In the genomic region with DNA sequence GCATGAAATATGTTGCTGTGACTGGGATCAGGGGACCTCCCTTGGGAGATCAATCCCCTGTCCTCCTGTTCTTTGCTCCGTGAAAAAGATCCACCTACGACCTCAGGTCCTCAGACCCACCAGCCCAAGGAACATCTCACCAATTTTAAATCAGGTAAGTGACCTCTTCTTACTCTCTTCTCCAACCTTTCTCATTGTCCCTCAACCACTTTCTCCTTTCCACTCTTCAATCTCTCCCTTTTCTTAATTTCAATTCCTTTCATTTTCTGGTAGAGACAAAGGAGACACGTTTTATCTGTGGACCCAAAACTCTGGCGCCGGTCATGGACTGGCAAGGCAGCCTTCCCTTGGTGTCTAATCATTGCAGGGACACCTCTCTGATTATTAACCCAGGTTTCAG, we compare ENCODE assay signal across 17 cellular contexts. TPM values are rescaled to one million over a fixed set of nuclear protein-coding genes. Genes with fewer than 3 reads are reported as not detected.
DNase-seq lines count a peak whose midpoint lies in the region; ATAC-seq and TF ChIP-seq lines count a peak whose summit lies in the region.
"Not testable (repeated sequence)": the region's sequence is repeated elsewhere in the genome, so short reads cannot be mapped to it uniquely, and the experiment has no call there.
"Had no signal": no experiment of that assay in that cellular context is flagged by ENCODE, and none has a peak within 500 bp of the region (broad histone marks: within the 10 kb centered on the region; RNA-seq: fewer than 3 reads in every experiment).

No MANE protein-coding gene starts in this region.

- not testable (repeated sequence) for H3K36me3 ChIP-seq in HEK293 (ENCODE audit: control insufficient read depth in 2 of 2, insufficient read depth in 1 of 2, low read length in 2 of 2); HUES6 (ENCODE audit: control insufficient read depth, insufficient read depth, low read length); neural progenitor cell

- H3K4me2 ChIP-seq in neural progenitor cell: not testable (repeated sequence)

- not testable (repeated sequence) for H3K36me3 Mint-ChIP-seq in activated T-cell treated with anti-CD3 and anti-CD28 coated beads, Interleukin-2, amount 50 U/mL, for 72 hours (ENCODE audit: insufficient read depth in 2 of 2); brain; endothelial cell (ENCODE audit: low read depth, unreplicated experiment); neural progenitor cell

- H3K4me1 ChIP-seq in HEK293 (ENCODE audit: control insufficient read depth, insufficient read depth, low read length) (peaks cover 14% of the 10 kb centered on the region), HUES6 (ENCODE audit: control insufficient read depth, insufficient read depth, low read length) (peaks cover 45% of the 10 kb centered on the region), neural progenitor cell (peaks cover 21% of the 10 kb centered on the region)

- H3K27me3 ChIP-seq in HUES6 (ENCODE audit: control insufficient read depth, insufficient read depth, low read length): peaks cover 32% of the 10 kb centered on the region
- H3K27me3 ChIP-seq in neural progenitor cell: peaks cover 32% of the 10 kb centered on the region

- H3K9me3 ChIP-seq in HEK293 (ENCODE audit: control insufficient read depth, insufficient read depth, low read depth, low read length); HUES6 (ENCODE audit: control insufficient read depth, insufficient read depth, low read depth, low read length); neural progenitor cell (ENCODE audit: low read depth): not testable (repeated sequence)

- POLR2A ChIA-PET in HEK293 (lab: Yijun Ruan, JAX): not testable (repeated sequence)

- TF ChIP-seq CTCF in HEK293 (tag by site-specific recombination; IDR thresholded peaks at IDR 0.05); brain (conservative IDR thresholded peaks at IDR 0.05); endothelial cell (IDR thresholded peaks at IDR 0.05; ENCODE audit: unreplicated experiment); neural progenitor cell (IDR thresholded peaks at IDR 0.05): not testable (repeated sequence)

- not testable (repeated sequence) for H3K79me2 ChIP-seq in neural progenitor cell (ENCODE audit: low read depth)

- H3K27me3 Mint-ChIP-seq in activated T-cell treated with anti-CD3 and anti-CD28 coated beads, Interleukin-2, amount 50 U/mL, for 72 hours (ENCODE audit: low read depth): peaks cover 33% of the 10 kb centered on the region
- not testable (repeated sequence) for H3K27me3 Mint-ChIP-seq in brain; neural progenitor cell (ENCODE audit: insufficient read depth, low read depth)
- peaks cover 24% of the 10 kb centered on the region for H3K27me3 Mint-ChIP-seq in endothelial cell (ENCODE audit: unreplicated experiment)

- H3K27ac ChIP-seq in HEK293 (ENCODE audit: extremely low read depth, low read depth, low read length); HUES6 (ENCODE audit: low read depth, low read length); neural progenitor cell: not testable (repeated sequence)

- CTCF ChIA-PET in HEK293 (lab: Yijun Ruan, JAX): interaction anchor here (1.5 kb wide), 1 partner anchor 10 kb away, joined by 4 read pairs; no protein-coding TSS in a partner anchor

- DNase-seq in activated T-cell treated with anti-CD3 and anti-CD28 coated beads, Interleukin-2, amount 50 U/mL, for 72 hours; endothelial cell (ENCODE audit: low spot score); neural progenitor cell (ENCODE audit: low spot score): not testable (repeated sequence)

- not testable (repeated sequence) for H3F3A ChIP-seq in neural progenitor cell (ENCODE audit: low read depth)

- not testable (repeated sequence) for H3K4me1 Mint-ChIP-seq in activated T-cell treated with anti-CD3 and anti-CD28 coated beads, Interleukin-2, amount 50 U/mL, for 72 hours (ENCODE audit: low read depth); brain; endothelial cell (ENCODE audit: unreplicated experiment)
- H3K4me1 Mint-ChIP-seq in neural progenitor cell: peaks cover 29% of the 10 kb centered on the region

- H3K4me3 ChIP-seq in HEK293 (ENCODE audit: low read depth, low read length); HUES6 (ENCODE audit: low read depth, low read length); neural progenitor cell: not testable (repeated sequence)

- peaks cover 15% of the 10 kb centered on the region for H4K20me1 ChIP-seq in neural progenitor cell (ENCODE audit: low read depth)

- H3K9me3 Mint-ChIP-seq in activated T-cell treated with anti-CD3 and anti-CD28 coated beads, Interleukin-2, amount 50 U/mL, for 72 hours; brain; endothelial cell (ENCODE audit: unreplicated experiment); neural progenitor cell: not testable (repeated sequence)

- H3K4me3 Mint-ChIP-seq in activated T-cell treated with anti-CD3 and anti-CD28 coated beads, Interleukin-2, amount 50 U/mL, for 72 hours: not testable (repeated sequence)
- H3K4me3 Mint-ChIP-seq in brain: peak overlapping the region in 1 of 5 experiments; percentile 28
- peak overlapping the region; percentile 54 for H3K4me3 Mint-ChIP-seq in endothelial cell (ENCODE audit: unreplicated experiment)
- H3K4me3 Mint-ChIP-seq in neural progenitor cell: peak overlapping the region; percentile 3

- H3K9ac ChIP-seq in HUES6 (ENCODE audit: low read length): peak overlapping the region; percentile 37
- not testable (repeated sequence) for H3K9ac ChIP-seq in neural progenitor cell

- not testable (repeated sequence) for ATAC-seq in activated T-cell treated with anti-CD3 and anti-CD28 coated beads, Interleukin-2, amount 50 U/mL, for 72 hours (replicated peaks in 1 of 2)

- H3K27ac Mint-ChIP-seq in activated T-cell treated with anti-CD3 and anti-CD28 coated beads, Interleukin-2, amount 50 U/mL, for 72 hours: peak overlapping the region; percentile 34
- H3K27ac Mint-ChIP-seq in brain (peak overlapping the region in 3 of 5 experiments; percentile 96 to 100 (median 99)), neural progenitor cell (peak overlapping the region; percentile 78)
- H3K27ac Mint-ChIP-seq in endothelial cell (ENCODE audit: unreplicated experiment): not testable (repeated sequence)

- H2AFZ ChIP-seq in neural progenitor cell (replicated peaks): not testable (repeated sequence)

TF ChIP-seq in HEK293, 187 proteins besides CTCF, POLR2A, EP300 and RAD21:
- peak; percentile 95 for TF ChIP-seq PRDM1 (tag by site-specific recombination; IDR thresholded peaks at IDR 0.05)

RNA-seq across cellular contexts. Expression of a gene that starts 21.1 kb away (rescaled TPM):
- not detected for total RNA-seq in activated T-cell treated with anti-CD3 and anti-CD28 coated beads, Interleukin-2, amount 50 U/mL, for 72 hours
- polyA plus RNA-seq in brain (ENCODE audit: insufficient read depth, low read depth, low replicate concordance): 0.88 TPM
- total RNA-seq in endothelial cell (ENCODE audit: unreplicated experiment) (1.5 TPM), neural progenitor cell (ENCODE audit: low replicate concordance) (1.2 and 2.6 TPM in 2 replicates)
- total RNA-seq: A172; A673; B cell; CD4-positive, alpha-beta T cell; CD4-positive, CD25-positive, alpha-beta regulatory T cell; CD8-positive, alpha-beta memory T cell; CD8-positive, alpha-beta T cell; Daoy had no signal
- polyA plus RNA-seq: AG04450; CD14-positive monocyte; CD4-positive, alpha-beta memory T cell; CD4-positive, CD25-positive, alpha-beta regulatory T cell; CD8-positive, alpha-beta memory T cell had no signal
